16 cellular contexts compared by ENCODE assay signal in the genomic region with DNA sequence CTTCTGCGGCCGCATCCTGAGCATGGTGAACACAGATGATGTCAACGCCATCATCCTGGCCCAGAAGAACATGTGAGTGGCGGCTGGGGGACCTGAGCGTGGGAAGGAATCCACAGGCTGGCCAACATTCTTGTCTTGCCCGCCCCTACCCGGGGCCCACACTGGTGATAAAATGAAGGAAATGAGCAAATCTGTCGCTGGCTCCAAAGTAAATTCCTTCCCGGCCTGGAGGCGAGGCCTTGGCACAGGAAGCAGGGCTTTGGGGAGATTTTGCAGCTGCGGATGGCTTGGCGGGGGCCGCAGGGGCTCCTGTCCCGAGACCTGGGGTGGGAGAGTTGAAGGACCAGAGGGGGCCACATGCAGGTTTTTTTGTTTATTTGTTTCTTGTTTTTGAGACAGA. TPM values are rescaled to one million over a fixed set of nuclear protein-coding genes. Genes with fewer than 3 reads are reported as not detected.
DNase-seq lines count a peak whose midpoint lies in the region; ATAC-seq, FAIRE-seq and TF ChIP-seq lines count a peak whose summit lies in the region.
"Had no signal": no experiment of that assay in that cellular context is flagged by ENCODE, and none has a peak within 500 bp of the region (broad histone marks: within the 10 kb centered on the region; RNA-seq: fewer than 3 reads in every experiment).

No MANE protein-coding gene starts in this region.

- TF ChIP-seq POLR2A in HepG2 (IDR thresholded peaks at IDR 0.05; ENCODE audit: insufficient read depth in 1 of 2, low read depth in 2 of 2, low read length in 2 of 2) (no peak), vagina (IDR thresholded peaks at IDR 0.05) (no peak)

- H3K9ac ChIP-seq in liver (ENCODE audit: low read depth in 1 of 2, low read length in 2 of 2): no peak overlapping the region
- no peak overlapping the region for H3K9ac ChIP-seq in HepG2 (ENCODE audit: insufficient read depth, low read depth, low read length)

- TF ChIP-seq RAD21 in liver (IDR thresholded peaks at IDR 0.05) (no peak), HepG2 (CRISPR knock-in tag; IDR thresholded peaks at IDR 0.05) (no peak)

- H3K4me2 ChIP-seq in HepG2 (ENCODE audit: low read depth, low read length): no peak overlapping the region
- H3K4me2 ChIP-seq: A549 had no signal

- no TSS peak for BruUV-seq in HepG2 (replicated peaks; lab: Mats Ljungman, UMichigan)

- FAIRE-seq in HepG2 (lab: Jason Lieb, UNC): no peak
- FAIRE-seq: A549, urothelium cell line had no signal

- H4K20me1 ChIP-seq in HepG2 (ENCODE audit: insufficient read depth, low read length): no peaks in the 10 kb centered on the region

- H3K4me3 Mint-ChIP-seq in T-cell (no peak overlapping the region), osteocyte (ENCODE audit: unreplicated experiment) (no peak overlapping the region)
- H3K4me3 Mint-ChIP-seq: activated CD4-positive, alpha-beta memory T cell treated with anti-CD3 and anti-CD28 coated beads for 36 hours; naive B cell had no signal

- DNase-seq in HepG2 (ENCODE audit: low spot score) (no peak), vagina (ENCODE audit: extremely low spot score in 2 of 2) (no peak), T-cell (no peak), osteocyte (ENCODE audit: extremely low spot score, unreplicated experiment) (no peak)
- DNase-seq: activated CD4-positive, alpha-beta memory T cell treated with anti-CD3 and anti-CD28 coated beads for 36 hours; activated naive CD4-positive, alpha-beta T cell treated with Interleukin-2 at 50 U/mL for 16 hours; Caco-2; naive B cell; NCI-H1092 treated with DMSO at 0.1 percent for 48 hours; NCI-H510A; Peyer's patch had no signal

- H3K27ac Mint-ChIP-seq in T-cell (no peak overlapping the region), osteocyte (ENCODE audit: unreplicated experiment) (no peak overlapping the region)
- H3K27ac Mint-ChIP-seq: activated CD4-positive, alpha-beta memory T cell treated with anti-CD3 and anti-CD28 coated beads for 36 hours had no signal

- peaks cover 4 to 30% (median 13%) of the 10 kb centered on the region in 4 donors for H3K36me3 ChIP-seq in liver (ENCODE audit: control insufficient read depth in 4 of 4, insufficient read depth in 3 of 4, low read depth in 1 of 4, low read length in 3 of 4)
- H3K36me3 ChIP-seq in HepG2 (replicated peaks in 1 of 2; ENCODE audit: control insufficient read depth in 1 of 2, insufficient read depth in 2 of 2, low read length in 2 of 2): peaks cover 17 to 45% of the 10 kb centered on the region in 2 experiments; a peak in 4 of 5 replicates
- H3K36me3 ChIP-seq in mesodermal cell (ENCODE audit: control insufficient read depth, insufficient read depth, low read length): peaks cover 54% of the 10 kb centered on the region
- peaks cover 5 to 30% of the 10 kb centered on the region in 2 donors for H3K36me3 ChIP-seq in vagina

- H3K27ac ChIP-seq in liver (ENCODE audit: low read depth in 1 of 2, low read length in 2 of 2) (peak overlapping the region; percentile 68 to 71), HepG2 (ENCODE audit: extremely low read length, insufficient read depth, low read length) (no peak overlapping the region), mesodermal cell (ENCODE audit: low read depth, low read length, severe bottlenecking) (peak overlapping the region; percentile 10), vagina (peak overlapping the region; percentile 10)
- H3K27ac ChIP-seq: A549 had no signal

- TF ChIP-seq EP300 in HepG2 (IDR thresholded peaks at IDR 0.05; ENCODE audit: low read depth in 2 of 2, low read length in 2 of 2) (no peak), HepG2 (CRISPR knock-in tag; IDR thresholded peaks at IDR 0.05; ENCODE audit: borderline replicate concordance) (no peak)

- CTCF ChIA-PET in HepG2 (lab: Yijun Ruan, JAX; ENCODE audit: low intra/inter-chr PET ratio, low total read pairs): no interaction called here
- CTCF ChIA-PET in T-cell (lab: Charles Lee): no interaction called here

- H3K27me3 Mint-ChIP-seq in T-cell (no peaks in the 10 kb centered on the region), osteocyte (ENCODE audit: unreplicated experiment) (no peaks in the 10 kb centered on the region)
- H3K27me3 Mint-ChIP-seq: activated CD4-positive, alpha-beta memory T cell treated with anti-CD3 and anti-CD28 coated beads for 36 hours; naive B cell had no signal

- H3K4me3 ChIP-seq in liver (ENCODE audit: low read depth in 1 of 3, low read length in 3 of 3): no peak overlapping the region
- H3K4me3 ChIP-seq in HepG2 (replicated peaks in 1 of 3; ENCODE audit: insufficient read depth in 1 of 3, low read depth in 2 of 3, low read length in 3 of 3): no peak overlapping the region
- no peak overlapping the region for H3K4me3 ChIP-seq in mesodermal cell (ENCODE audit: extremely low read depth, insufficient read depth, low read length, poor library complexity, severe bottlenecking)
- no peak overlapping the region for H3K4me3 ChIP-seq in vagina
- H3K4me3 ChIP-seq: A549, Peyer's patch, skin epidermis had no signal

- no peak for ATAC-seq in HepG2
- ATAC-seq in T-cell (replicated peaks in 1 of 4): no peak
- ATAC-seq: A549 had no signal

- H3K36me3 Mint-ChIP-seq in T-cell: peaks cover 18% of the 10 kb centered on the region
- H3K36me3 Mint-ChIP-seq in osteocyte (ENCODE audit: unreplicated experiment): peaks cover 25% of the 10 kb centered on the region

- WGBS in liver: 79% methylated on average over 14 of the region's 14 CpGs
- WGBS in HepG2 (ENCODE audit: low lambda C conversion rate): 97% methylated on average over 14 of the region's 14 CpGs
- WGBS in mesodermal cell (ENCODE audit: insufficient coverage in 2 of 2), 2 experiments: 95 to 96% methylated on average over 12 of the region's 14 CpGs

- H3K4me1 ChIP-seq in liver (ENCODE audit: control insufficient read depth in 4 of 4, insufficient read depth in 4 of 4, low read length in 3 of 4) (peaks cover 2 to 13% (median 7%) of the 10 kb centered on the region in 4 donors), HepG2 (ENCODE audit: insufficient read depth, low read length) (peaks cover 17% of the 10 kb centered on the region), mesodermal cell (ENCODE audit: control insufficient read depth, insufficient read depth, low read length, poor library complexity, severe bottlenecking) (peaks cover 3% of the 10 kb centered on the region), vagina (peaks cover 36% of the 10 kb centered on the region)
- H3K4me1 ChIP-seq: Caco-2 had no signal

- peaks cover 21% of the 10 kb centered on the region for H3K79me2 ChIP-seq in HepG2 (ENCODE audit: insufficient read depth, low read length)

- H3K9me3 Mint-ChIP-seq in T-cell: no peaks in the 10 kb centered on the region
- no peaks in the 10 kb centered on the region for H3K9me3 Mint-ChIP-seq in osteocyte (ENCODE audit: unreplicated experiment)
- H3K9me3 Mint-ChIP-seq: activated CD4-positive, alpha-beta memory T cell treated with anti-CD3 and anti-CD28 coated beads for 36 hours; naive B cell had no signal

- POLR2A ChIA-PET in HepG2 (lab: Yijun Ruan, JAX): no interaction called here
- POLR2A ChIA-PET in T-cell (lab: Charles Lee): no interaction called here

- H3K27me3 ChIP-seq in liver (ENCODE audit: control insufficient read depth in 4 of 4, insufficient read depth in 4 of 4, low read length in 3 of 4): no peaks in the 10 kb centered on the region
- no peaks in the 10 kb centered on the region; a peak in 1 of 5 replicates for H3K27me3 ChIP-seq in HepG2 (ENCODE audit: control insufficient read depth in 1 of 2, insufficient read depth in 2 of 2, low read length in 2 of 2)
- no peaks in the 10 kb centered on the region for H3K27me3 ChIP-seq in vagina
- H3K27me3 ChIP-seq: Peyer's patch had no signal

- no peak for TF ChIP-seq CTCF in liver (IDR thresholded peaks at IDR 0.05; ENCODE audit: low read depth, low read length, missing input control)
- no peak for TF ChIP-seq CTCF in HepG2 (CRISPR knock-in tag; IDR thresholded peaks at IDR 0.05)
- TF ChIP-seq CTCF in vagina (IDR thresholded peaks at IDR 0.05): no peak
- no peak for TF ChIP-seq CTCF in osteocyte (IDR thresholded peaks at IDR 0.05)

- in situ Hi-C loops in HepG2 (cut with HindIII; ENCODE audit: extremely low pct_ligation_motif_present, low pct_unique_long_range_greater_than_20kb): no loop called here

- intact Hi-C loops in HepG2 (cut with micrococcal nuclease; ENCODE audit: unreplicated experiment) (no loop called here), vagina (cut with DNase I) (no loop called here)

- H3K4me1 Mint-ChIP-seq in T-cell (peaks cover 23 to 28% (median 23%) of the 10 kb centered on the region in 3 donors), osteocyte (ENCODE audit: unreplicated experiment) (peaks cover 11% of the 10 kb centered on the region)

- H3K9me3 ChIP-seq in liver (ENCODE audit: control insufficient read depth in 4 of 4, low read length in 3 of 4) (no peaks in the 10 kb centered on the region), HepG2 (ENCODE audit: low read length) (no peaks in the 10 kb centered on the region), mesodermal cell (ENCODE audit: control insufficient read depth, low read length) (no peaks in the 10 kb centered on the region), vagina (no peaks in the 10 kb centered on the region)
- H3K9me3 ChIP-seq: A549, Caco-2, Peyer's patch had no signal

- no peak overlapping the region for H2AFZ ChIP-seq in HepG2 (ENCODE audit: low read length)

RNA-seq across cellular contexts. Expression of a gene that starts 4.4 kb away (rescaled TPM):
- total RNA-seq in liver: 10 to 100 TPM; 31.8 to 47.0 TPM
- 10 to 100 TPM; 39.9 to 53.6 TPM for polyA plus RNA-seq in liver
- total RNA-seq in HepG2 (2016; rRNA removed; fragmentation: Illumina TruSeq; extraction: Trizol): 44.6 and 53.1 TPM in 2 replicates
- total RNA-seq in HepG2 (2016; cell fraction: cytosol; rRNA removed; fragmentation: Illumina TruSeq; extraction: Trizol; ENCODE audit: low read depth): 49.9 and 63.5 TPM in 2 replicates
- total RNA-seq in HepG2 (2016; cell fraction: insoluble cytoplasmic fraction; rRNA removed; fragmentation: Illumina TruSeq; extraction: Trizol): 46.0 and 46.4 TPM in 2 replicates
- total RNA-seq in HepG2 (2016; cell fraction: membrane; rRNA removed; fragmentation: Illumina TruSeq; extraction: Trizol): 90.1 and 104 TPM in 2 replicates
- total RNA-seq in HepG2 (2016; cell fraction: nucleus; rRNA removed; fragmentation: Illumina TruSeq; extraction: Trizol): 20.4 and 21.0 TPM in 2 replicates
- polyA plus RNA-seq in HepG2 (2011; rRNA removed): 143 and 160 TPM in 2 replicates
- polyA plus RNA-seq in HepG2 (2011; cell fraction: cytosol; rRNA removed): 112 and 130 TPM in 2 replicates
- polyA plus RNA-seq in HepG2 (2011; cell fraction: nucleus; rRNA removed): 122 and 125 TPM in 2 replicates
- polyA plus RNA-seq in HepG2 (2012): 61.5 and 85.8 TPM in 2 replicates
- polyA plus RNA-seq in HepG2 (2016; cell fraction: cytosol; fragmentation: Illumina TruSeq; extraction: Trizol; ENCODE audit: low read depth): 72.0 and 99.5 TPM in 2 replicates
- polyA plus RNA-seq in HepG2 (2016; cell fraction: insoluble cytoplasmic fraction; fragmentation: Illumina TruSeq; extraction: Trizol; ENCODE audit: low read depth): 68.6 and 76.3 TPM in 2 replicates
- 121 and 126 TPM in 2 replicates for polyA plus RNA-seq in HepG2 (2016; cell fraction: membrane; fragmentation: Illumina TruSeq; extraction: Trizol; ENCODE audit: low read depth)
- polyA plus RNA-seq in HepG2 (2016; cell fraction: nucleus; fragmentation: Illumina TruSeq; extraction: Trizol; ENCODE audit: insufficient read depth, low read depth): 62.9 and 64.5 TPM in 2 replicates
- polyA minus RNA-seq in HepG2 (2011; rRNA and poly(A)+ RNA removed; ENCODE audit: low replicate concordance): 73.9 and 103 TPM in 2 replicates
- 43.1 and 52.2 TPM in 2 replicates for polyA minus RNA-seq in HepG2 (2011; cell fraction: cytosol; rRNA and poly(A)+ RNA removed)
- polyA minus RNA-seq in HepG2 (2011; cell fraction: nucleus; rRNA and poly(A)+ RNA removed): 20.0 and 23.6 TPM in 2 replicates
- 129 TPM for polyA plus RNA-seq in mesodermal cell (2013, experiment 1 of 2)
- 107 TPM for polyA plus RNA-seq in mesodermal cell (2013, experiment 2 of 2)
- total RNA-seq in vagina: 131 TPM
- 100 to 1,000 TPM in 1 of 5 donors, 10 to 100 TPM in 4; 73.1 to 112 (median 95.8) TPM for total RNA-seq in T-cell
- total RNA-seq in osteocyte: 66.5 and 70.6 TPM in 2 replicates

RNA-seq across cellular contexts. Expression of a gene that starts 9.6 kb away (rescaled TPM):
- total RNA-seq in liver (100 to 1,000 TPM; 324 to 585 TPM), HepG2 (2016; rRNA removed; fragmentation: Illumina TruSeq; extraction: Trizol) (959 and 1,184 TPM in 2 replicates), vagina (747 TPM), T-cell (1,000 to 10,000 TPM; 1,917 to 2,053 (median 1,972) TPM), osteocyte (1,032 and 1,081 TPM in 2 replicates)
- polyA plus RNA-seq in liver (100 to 1,000 TPM; 382 to 647 TPM), HepG2 (2011; rRNA removed) (1,655 and 1,782 TPM in 2 replicates)
- 1,298 and 1,315 TPM in 2 replicates for total RNA-seq in HepG2 (2016; cell fraction: cytosol; rRNA removed; fragmentation: Illumina TruSeq; extraction: Trizol; ENCODE audit: low read depth)
- total RNA-seq in HepG2 (2016; cell fraction: insoluble cytoplasmic fraction; rRNA removed; fragmentation: Illumina TruSeq; extraction: Trizol): 938 and 1,264 TPM in 2 replicates
- total RNA-seq in HepG2 (2016; cell fraction: membrane; rRNA removed; fragmentation: Illumina TruSeq; extraction: Trizol): 1,565 and 1,724 TPM in 2 replicates
- 276 and 314 TPM in 2 replicates for total RNA-seq in HepG2 (2016; cell fraction: nucleus; rRNA removed; fragmentation: Illumina TruSeq; extraction: Trizol)
- polyA plus RNA-seq in HepG2 (2011; cell fraction: cytosol; rRNA removed): 2,000 and 3,037 TPM in 2 replicates
- polyA plus RNA-seq in HepG2 (2011; cell fraction: nucleus; rRNA removed): 482 and 607 TPM in 2 replicates
- polyA plus RNA-seq in HepG2 (2012): 1,641 and 1,658 TPM in 2 replicates
- polyA plus RNA-seq in HepG2 (2016; cell fraction: cytosol; fragmentation: Illumina TruSeq; extraction: Trizol; ENCODE audit: low read depth): 1,864 and 1,905 TPM in 2 replicates
- polyA plus RNA-seq in HepG2 (2016; cell fraction: insoluble cytoplasmic fraction; fragmentation: Illumina TruSeq; extraction: Trizol; ENCODE audit: low read depth): 1,524 and 1,536 TPM in 2 replicates
- polyA plus RNA-seq in HepG2 (2016; cell fraction: membrane; fragmentation: Illumina TruSeq; extraction: Trizol; ENCODE audit: low read depth): 2,008 and 2,053 TPM in 2 replicates
- 658 and 675 TPM in 2 replicates for polyA plus RNA-seq in HepG2 (2016; cell fraction: nucleus; fragmentation: Illumina TruSeq; extraction: Trizol; ENCODE audit: insufficient read depth, low read depth)
- polyA minus RNA-seq in HepG2 (2011; rRNA and poly(A)+ RNA removed; ENCODE audit: low replicate concordance): 1,990 and 2,943 TPM in 2 replicates
- 420 and 430 TPM in 2 replicates for polyA minus RNA-seq in HepG2 (2011; cell fraction: cytosol; rRNA and poly(A)+ RNA removed)
- 113 and 142 TPM in 2 replicates for polyA minus RNA-seq in HepG2 (2011; cell fraction: nucleus; rRNA and poly(A)+ RNA removed)
- 1,619 TPM for polyA plus RNA-seq in mesodermal cell (2013, experiment 1 of 2)
- polyA plus RNA-seq in mesodermal cell (2013, experiment 2 of 2): 1,435 TPM

RNA-seq across cellular contexts. Expression of a gene that starts 18.7 kb away (rescaled TPM):
- total RNA-seq in liver: 100 to 1,000 TPM in 1 of 2 donors, 10 to 100 TPM in 1; 75.8 to 225 TPM
- 100 to 1,000 TPM in 1 of 2 donors, 10 to 100 TPM in 1; 59.1 to 126 TPM for polyA plus RNA-seq in liver
- 75.1 and 81.7 TPM in 2 replicates for total RNA-seq in HepG2 (2016; rRNA removed; fragmentation: Illumina TruSeq; extraction: Trizol)
- total RNA-seq in HepG2 (2016; cell fraction: cytosol; rRNA removed; fragmentation: Illumina TruSeq; extraction: Trizol; ENCODE audit: low read depth): 75.9 and 83.0 TPM in 2 replicates
- total RNA-seq in HepG2 (2016; cell fraction: insoluble cytoplasmic fraction; rRNA removed; fragmentation: Illumina TruSeq; extraction: Trizol): 78.1 and 87.6 TPM in 2 replicates
- total RNA-seq in HepG2 (2016; cell fraction: membrane; rRNA removed; fragmentation: Illumina TruSeq; extraction: Trizol): 92.2 and 111 TPM in 2 replicates
- total RNA-seq in HepG2 (2016; cell fraction: nucleus; rRNA removed; fragmentation: Illumina TruSeq; extraction: Trizol): 32.7 and 42.9 TPM in 2 replicates
- polyA plus RNA-seq in HepG2 (2011; rRNA removed): 93.9 and 135 TPM in 2 replicates
- 101 and 179 TPM in 2 replicates for polyA plus RNA-seq in HepG2 (2011; cell fraction: cytosol; rRNA removed)
- polyA plus RNA-seq in HepG2 (2011; cell fraction: nucleus; rRNA removed): 159 and 173 TPM in 2 replicates
- polyA plus RNA-seq in HepG2 (2012): 93.8 and 130 TPM in 2 replicates
- 84.6 and 95.1 TPM in 2 replicates for polyA plus RNA-seq in HepG2 (2016; cell fraction: cytosol; fragmentation: Illumina TruSeq; extraction: Trizol; ENCODE audit: low read depth)
- polyA plus RNA-seq in HepG2 (2016; cell fraction: insoluble cytoplasmic fraction; fragmentation: Illumina TruSeq; extraction: Trizol; ENCODE audit: low read depth): 107 and 111 TPM in 2 replicates
- 117 and 126 TPM in 2 replicates for polyA plus RNA-seq in HepG2 (2016; cell fraction: membrane; fragmentation: Illumina TruSeq; extraction: Trizol; ENCODE audit: low read depth)
- polyA plus RNA-seq in HepG2 (2016; cell fraction: nucleus; fragmentation: Illumina TruSeq; extraction: Trizol; ENCODE audit: insufficient read depth, low read depth): 80.5 and 87.9 TPM in 2 replicates
- 96.9 and 151 TPM in 2 replicates for polyA minus RNA-seq in HepG2 (2011; rRNA and poly(A)+ RNA removed; ENCODE audit: low replicate concordance)
- polyA minus RNA-seq in HepG2 (2011; cell fraction: cytosol; rRNA and poly(A)+ RNA removed): 63.3 and 77.3 TPM in 2 replicates
- 16.6 and 20.1 TPM in 2 replicates for polyA minus RNA-seq in HepG2 (2011; cell fraction: nucleus; rRNA and poly(A)+ RNA removed)
- 225 TPM for polyA plus RNA-seq in mesodermal cell (2013, experiment 1 of 2)
- polyA plus RNA-seq in mesodermal cell (2013, experiment 2 of 2): 200 TPM
- total RNA-seq in vagina: 376 TPM
- 100 to 1,000 TPM; 158 to 282 (median 244) TPM for total RNA-seq in T-cell
- total RNA-seq in osteocyte: 242 and 253 TPM in 2 replicates

RNA-seq across cellular contexts. Expression of a gene that starts 26.5 kb away (rescaled TPM):
- total RNA-seq in liver (10 to 100 TPM; 25.9 to 44.0 TPM), HepG2 (2016; rRNA removed; fragmentation: Illumina TruSeq; extraction: Trizol) (20.7 and 25.4 TPM in 2 replicates), vagina (124 TPM), T-cell (100 to 1,000 TPM in 4 of 5 donors, 10 to 100 TPM in 1; 91.8 to 166 (median 150) TPM), osteocyte (55.7 and 59.4 TPM in 2 replicates)
- polyA plus RNA-seq in liver (10 to 100 TPM; 58.7 to 71.9 TPM), HepG2 (2011; rRNA removed) (7.5 and 7.6 TPM in 2 replicates)
- total RNA-seq in HepG2 (2016; cell fraction: cytosol; rRNA removed; fragmentation: Illumina TruSeq; extraction: Trizol; ENCODE audit: low read depth): 16.9 and 18.9 TPM in 2 replicates
- total RNA-seq in HepG2 (2016; cell fraction: insoluble cytoplasmic fraction; rRNA removed; fragmentation: Illumina TruSeq; extraction: Trizol): 21.8 and 27.1 TPM in 2 replicates
- total RNA-seq in HepG2 (2016; cell fraction: membrane; rRNA removed; fragmentation: Illumina TruSeq; extraction: Trizol): 14.9 and 19.7 TPM in 2 replicates
- total RNA-seq in HepG2 (2016; cell fraction: nucleus; rRNA removed; fragmentation: Illumina TruSeq; extraction: Trizol): 11.7 and 15.7 TPM in 2 replicates
- 10.8 and 16.3 TPM in 2 replicates for polyA plus RNA-seq in HepG2 (2011; cell fraction: cytosol; rRNA removed)
- 39.3 and 40.2 TPM in 2 replicates for polyA plus RNA-seq in HepG2 (2011; cell fraction: nucleus; rRNA removed)
- 8.3 and 10.1 TPM in 2 replicates for polyA plus RNA-seq in HepG2 (2012)
- 9.6 and 12.0 TPM in 2 replicates for polyA plus RNA-seq in HepG2 (2016; cell fraction: cytosol; fragmentation: Illumina TruSeq; extraction: Trizol; ENCODE audit: low read depth)
- 11.7 and 12.2 TPM in 2 replicates for polyA plus RNA-seq in HepG2 (2016; cell fraction: insoluble cytoplasmic fraction; fragmentation: Illumina TruSeq; extraction: Trizol; ENCODE audit: low read depth)
- 8.0 and 10.3 TPM in 2 replicates for polyA plus RNA-seq in HepG2 (2016; cell fraction: membrane; fragmentation: Illumina TruSeq; extraction: Trizol; ENCODE audit: low read depth)
- 19.7 and 20.4 TPM in 2 replicates for polyA plus RNA-seq in HepG2 (2016; cell fraction: nucleus; fragmentation: Illumina TruSeq; extraction: Trizol; ENCODE audit: insufficient read depth, low read depth)
- 2.0 and 4.9 TPM in 2 replicates for polyA minus RNA-seq in HepG2 (2011; rRNA and poly(A)+ RNA removed; ENCODE audit: low replicate concordance)
- polyA minus RNA-seq in HepG2 (2011; cell fraction: cytosol; rRNA and poly(A)+ RNA removed): 2.6 and 2.7 TPM in 2 replicates
- polyA minus RNA-seq in HepG2 (2011; cell fraction: nucleus; rRNA and poly(A)+ RNA removed): 2.4 and 2.6 TPM in 2 replicates
- polyA plus RNA-seq in mesodermal cell (2013, experiment 1 of 2): 45.8 TPM
- polyA plus RNA-seq in mesodermal cell (2013, experiment 2 of 2): 41.5 TPM

RNA-seq across cellular contexts. Expression of a gene that starts 40.2 kb away (rescaled TPM):
- total RNA-seq in liver (10 to 100 TPM in 1 of 2 donors, 1 to 10 TPM in 1; 7.6 to 10.5 TPM), HepG2 (2016; rRNA removed; fragmentation: Illumina TruSeq; extraction: Trizol) (3.2 and 3.7 TPM in 2 replicates), vagina (25.3 TPM), T-cell (10 to 100 TPM; 27.2 to 46.4 (median 33.4) TPM), osteocyte (17.6 and 18.3 TPM in 2 replicates)
- polyA plus RNA-seq in liver (1 to 10 TPM; 4.5 to 5.6 TPM), HepG2 (2011; rRNA removed) (5.4 and 5.8 TPM in 2 replicates)
- total RNA-seq in HepG2 (2016; cell fraction: cytosol; rRNA removed; fragmentation: Illumina TruSeq; extraction: Trizol; ENCODE audit: low read depth): 0.71 and 1.1 TPM in 2 replicates
- 2.7 and 4.1 TPM in 2 replicates for total RNA-seq in HepG2 (2016; cell fraction: insoluble cytoplasmic fraction; rRNA removed; fragmentation: Illumina TruSeq; extraction: Trizol)
- total RNA-seq in HepG2 (2016; cell fraction: membrane; rRNA removed; fragmentation: Illumina TruSeq; extraction: Trizol): 2.3 and 2.5 TPM in 2 replicates
- total RNA-seq in HepG2 (2016; cell fraction: nucleus; rRNA removed; fragmentation: Illumina TruSeq; extraction: Trizol): 3.3 and 4.8 TPM in 2 replicates
- 3.2 and 4.3 TPM in 2 replicates for polyA plus RNA-seq in HepG2 (2011; cell fraction: cytosol; rRNA removed)
- polyA plus RNA-seq in HepG2 (2011; cell fraction: nucleus; rRNA removed): 27.1 and 34.7 TPM in 2 replicates
- polyA plus RNA-seq in HepG2 (2012): 7.1 TPM in 2 replicates
- 0.20 and 0.33 TPM in 2 replicates for polyA plus RNA-seq in HepG2 (2016; cell fraction: cytosol; fragmentation: Illumina TruSeq; extraction: Trizol; ENCODE audit: low read depth)
- polyA plus RNA-seq in HepG2 (2016; cell fraction: insoluble cytoplasmic fraction; fragmentation: Illumina TruSeq; extraction: Trizol; ENCODE audit: low read depth): 3.1 and 4.0 TPM in 2 replicates
- 1.0 and 1.1 TPM in 2 replicates for polyA plus RNA-seq in HepG2 (2016; cell fraction: membrane; fragmentation: Illumina TruSeq; extraction: Trizol; ENCODE audit: low read depth)
- 5.1 and 5.2 TPM in 2 replicates for polyA plus RNA-seq in HepG2 (2016; cell fraction: nucleus; fragmentation: Illumina TruSeq; extraction: Trizol; ENCODE audit: insufficient read depth, low read depth)
- polyA minus RNA-seq in HepG2 (2011; rRNA and poly(A)+ RNA removed; ENCODE audit: low replicate concordance): 6.3 and 17.2 TPM in 2 replicates
- 6.0 and 8.8 TPM in 2 replicates for polyA minus RNA-seq in HepG2 (2011; cell fraction: cytosol; rRNA and poly(A)+ RNA removed)
- 12.9 and 14.3 TPM in 2 replicates for polyA minus RNA-seq in HepG2 (2011; cell fraction: nucleus; rRNA and poly(A)+ RNA removed)
- polyA plus RNA-seq in mesodermal cell (2013, experiment 1 of 2): 8.6 TPM
- 9.1 TPM for polyA plus RNA-seq in mesodermal cell (2013, experiment 2 of 2)
